ENCODE assay signal across 1 cellular context in the genomic region with DNA sequence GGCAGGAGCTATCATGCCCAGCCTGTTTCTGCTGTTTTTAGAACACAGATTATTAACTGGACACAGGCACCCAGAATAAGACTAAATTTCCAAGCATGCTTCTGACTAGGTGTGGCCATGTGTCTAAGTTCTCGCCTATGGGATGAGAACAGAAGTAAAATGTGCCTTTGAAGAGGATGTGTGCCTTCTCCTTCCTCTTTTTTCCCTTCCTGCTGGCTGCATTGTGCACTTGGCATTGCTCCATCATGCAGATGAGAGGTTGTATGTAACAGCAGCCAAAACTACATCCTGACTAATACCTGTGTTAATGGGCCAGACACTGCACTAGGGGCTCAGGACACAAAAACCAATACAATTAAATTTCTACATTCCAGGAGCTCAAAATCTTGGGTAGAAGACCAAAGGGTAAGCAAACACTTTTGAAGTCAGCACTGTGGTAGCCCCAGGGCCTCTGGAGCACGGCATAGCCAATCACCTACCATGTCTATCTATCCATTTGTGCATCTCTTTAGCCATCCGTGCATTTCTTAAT.
TF ChIP-seq lines count a peak whose summit lies in the region.

No MANE protein-coding gene starts in this region.

TF ChIP-seq in HepG2, 621 proteins besides CTCF, POLR2A, EP300 and RAD21 (continued from another document):
- TF ChIP-seq SKIL (CRISPR knock-in tag; IDR thresholded peaks at IDR 0.05; ENCODE audit: borderline replicate concordance): no peak
- TF ChIP-seq MAFF (IDR thresholded peaks at IDR 0.05; ENCODE audit: low read depth, low read length): no peak
- no peak for TF ChIP-seq ZNF121 (CRISPR knock-in tag; IDR thresholded peaks at IDR 0.05)
- TF ChIP-seq ZBTB7B (CRISPR knock-in tag; IDR thresholded peaks at IDR 0.05): 0 out of 2 replicates have a peak, but pooled peaks have one; percentile 30
- 0 out of 2 replicates have a peak, but pooled peaks have one; percentile 14 for TF ChIP-seq AKAP8 (CRISPR knock-in tag; IDR thresholded peaks at IDR 0.05)
- TF ChIP-seq ZNF891 (CRISPR knock-in tag; IDR thresholded peaks at IDR 0.05): no peak
- TF ChIP-seq FOXA1 (IDR thresholded peaks at IDR 0.05): no peak
- TF ChIP-seq FOXA1 (CRISPR knock-in tag; IDR thresholded peaks at IDR 0.05): no peak
- no peak for TF ChIP-seq SOX13 (IDR thresholded peaks at IDR 0.05)
- TF ChIP-seq SOX13 (CRISPR knock-in tag; conservative IDR thresholded peaks at IDR 0.05 in 1 of 2, IDR thresholded peaks at IDR 0.05 in 1 of 2): peak in 1 of 2 experiments; percentile 33; a peak in 1 of 4 replicates
- TF ChIP-seq LCORL (IDR thresholded peaks at IDR 0.05): 0 out of 2 replicates have a peak, but pooled peaks have one; percentile 28
- TF ChIP-seq LCORL (CRISPR knock-in tag; IDR thresholded peaks at IDR 0.05): peak; percentile 39; the same call in 1 of the 2 replicates
- no peak for TF ChIP-seq SNRNP70 (IDR thresholded peaks at IDR 0.05; ENCODE audit: low read depth, low read length)
- TF ChIP-seq, protein P1, sequence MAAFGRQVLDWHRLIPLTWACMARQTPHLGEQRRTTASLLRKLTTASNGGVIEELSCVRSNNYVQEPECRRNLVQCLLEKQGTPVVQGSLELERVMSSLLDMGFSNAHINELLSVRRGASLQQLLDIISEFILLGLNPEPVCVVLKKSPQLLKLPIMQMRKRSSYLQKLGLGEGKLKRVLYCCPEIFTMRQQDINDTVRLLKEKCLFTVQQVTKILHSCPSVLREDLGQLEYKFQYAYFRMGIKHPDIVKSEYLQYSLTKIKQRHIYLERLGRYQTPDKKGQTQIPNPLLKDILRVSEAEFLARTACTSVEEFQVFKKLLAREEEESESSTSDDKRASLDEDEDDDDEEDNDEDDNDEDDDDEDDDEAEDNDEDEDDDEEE (CRISPR knock-in tag; IDR thresholded peaks at IDR 0.05): no peak
- TF ChIP-seq, protein P2, sequence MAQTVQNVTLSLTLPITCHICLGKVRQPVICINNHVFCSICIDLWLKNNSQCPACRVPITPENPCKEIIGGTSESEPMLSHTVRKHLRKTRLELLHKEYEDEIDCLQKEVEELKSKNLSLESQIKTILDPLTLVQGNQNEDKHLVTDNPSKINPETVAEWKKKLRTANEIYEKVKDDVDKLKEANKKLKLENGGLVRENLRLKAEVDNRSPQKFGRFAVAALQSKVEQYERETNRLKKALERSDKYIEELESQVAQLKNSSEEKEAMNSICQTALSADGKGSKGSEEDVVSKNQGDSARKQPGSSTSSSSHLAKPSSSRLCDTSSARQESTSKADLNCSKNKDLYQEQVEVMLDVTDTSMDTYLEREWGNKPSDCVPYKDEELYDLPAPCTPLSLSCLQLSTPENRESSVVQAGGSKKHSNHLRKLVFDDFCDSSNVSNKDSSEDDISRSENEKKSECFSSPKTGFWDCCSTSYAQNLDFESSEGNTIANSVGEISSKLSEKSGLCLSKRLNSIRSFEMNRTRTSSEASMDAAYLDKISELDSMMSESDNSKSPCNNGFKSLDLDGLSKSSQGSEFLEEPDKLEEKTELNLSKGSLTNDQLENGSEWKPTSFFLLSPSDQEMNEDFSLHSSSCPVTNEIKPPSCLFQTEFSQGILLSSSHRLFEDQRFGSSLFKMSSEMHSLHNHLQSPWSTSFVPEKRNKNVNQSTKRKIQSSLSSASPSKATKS (CRISPR knock-in tag; IDR thresholded peaks at IDR 0.05): no peak
- TF ChIP-seq ZNF781 (CRISPR knock-in tag; IDR thresholded peaks at IDR 0.05; ENCODE audit: borderline replicate concordance, not compliant biosample characterization): no peak
- TF ChIP-seq, protein P3, sequence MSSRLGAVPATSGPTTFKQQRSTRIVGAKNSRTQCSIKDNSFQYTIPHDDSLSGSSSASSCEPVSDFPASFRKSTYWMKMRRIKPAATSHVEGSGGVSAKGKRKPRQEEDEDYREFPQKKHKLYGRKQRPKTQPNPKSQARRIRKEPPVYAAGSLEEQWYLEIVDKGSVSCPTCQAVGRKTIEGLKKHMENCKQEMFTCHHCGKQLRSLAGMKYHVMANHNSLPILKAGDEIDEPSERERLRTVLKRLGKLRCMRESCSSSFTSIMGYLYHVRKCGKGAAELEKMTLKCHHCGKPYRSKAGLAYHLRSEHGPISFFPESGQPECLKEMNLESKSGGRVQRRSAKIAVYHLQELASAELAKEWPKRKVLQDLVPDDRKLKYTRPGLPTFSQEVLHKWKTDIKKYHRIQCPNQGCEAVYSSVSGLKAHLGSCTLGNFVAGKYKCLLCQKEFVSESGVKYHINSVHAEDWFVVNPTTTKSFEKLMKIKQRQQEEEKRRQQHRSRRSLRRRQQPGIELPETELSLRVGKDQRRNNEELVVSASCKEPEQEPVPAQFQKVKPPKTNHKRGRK (CRISPR knock-in tag; IDR thresholded peaks at IDR 0.05): no peak
- TF ChIP-seq, protein P4, sequence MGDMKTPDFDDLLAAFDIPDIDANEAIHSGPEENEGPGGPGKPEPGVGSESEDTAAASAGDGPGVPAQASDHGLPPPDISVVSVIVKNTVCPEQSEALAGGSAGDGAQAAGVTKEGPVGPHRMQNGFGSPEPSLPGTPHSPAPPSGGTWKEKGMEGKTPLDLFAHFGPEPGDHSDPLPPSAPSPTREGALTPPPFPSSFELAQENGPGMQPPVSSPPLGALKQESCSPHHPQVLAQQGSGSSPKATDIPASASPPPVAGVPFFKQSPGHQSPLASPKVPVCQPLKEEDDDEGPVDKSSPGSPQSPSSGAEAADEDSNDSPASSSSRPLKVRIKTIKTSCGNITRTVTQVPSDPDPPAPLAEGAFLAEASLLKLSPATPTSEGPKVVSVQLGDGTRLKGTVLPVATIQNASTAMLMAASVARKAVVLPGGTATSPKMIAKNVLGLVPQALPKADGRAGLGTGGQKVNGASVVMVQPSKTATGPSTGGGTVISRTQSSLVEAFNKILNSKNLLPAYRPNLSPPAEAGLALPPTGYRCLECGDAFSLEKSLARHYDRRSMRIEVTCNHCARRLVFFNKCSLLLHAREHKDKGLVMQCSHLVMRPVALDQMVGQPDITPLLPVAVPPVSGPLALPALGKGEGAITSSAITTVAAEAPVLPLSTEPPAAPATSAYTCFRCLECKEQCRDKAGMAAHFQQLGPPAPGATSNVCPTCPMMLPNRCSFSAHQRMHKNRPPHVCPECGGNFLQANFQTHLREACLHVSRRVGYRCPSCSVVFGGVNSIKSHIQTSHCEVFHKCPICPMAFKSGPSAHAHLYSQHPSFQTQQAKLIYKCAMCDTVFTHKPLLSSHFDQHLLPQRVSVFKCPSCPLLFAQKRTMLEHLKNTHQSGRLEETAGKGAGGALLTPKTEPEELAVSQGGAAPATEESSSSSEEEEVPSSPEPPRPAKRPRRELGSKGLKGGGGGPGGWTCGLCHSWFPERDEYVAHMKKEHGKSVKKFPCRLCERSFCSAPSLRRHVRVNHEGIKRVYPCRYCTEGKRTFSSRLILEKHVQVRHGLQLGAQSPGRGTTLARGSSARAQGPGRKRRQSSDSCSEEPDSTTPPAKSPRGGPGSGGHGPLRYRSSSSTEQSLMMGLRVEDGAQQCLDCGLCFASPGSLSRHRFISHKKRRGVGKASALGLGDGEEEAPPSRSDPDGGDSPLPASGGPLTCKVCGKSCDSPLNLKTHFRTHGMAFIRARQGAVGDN (CRISPR knock-in tag; IDR thresholded peaks at IDR 0.05): no peak
- no peak for TF ChIP-seq SP4 (CRISPR knock-in tag; IDR thresholded peaks at IDR 0.05)
- TF ChIP-seq ZNF136 (CRISPR knock-in tag; IDR thresholded peaks at IDR 0.05; ENCODE audit: low read depth): no peak
- TF ChIP-seq SAP130 (CRISPR knock-in tag; IDR thresholded peaks at IDR 0.05; ENCODE audit: low read depth): 0 out of 2 replicates have a peak, but pooled peaks have one; percentile 18
- no peak for TF ChIP-seq FLYWCH1 (CRISPR knock-in tag; IDR thresholded peaks at IDR 0.05)
- TF ChIP-seq, protein P5, sequence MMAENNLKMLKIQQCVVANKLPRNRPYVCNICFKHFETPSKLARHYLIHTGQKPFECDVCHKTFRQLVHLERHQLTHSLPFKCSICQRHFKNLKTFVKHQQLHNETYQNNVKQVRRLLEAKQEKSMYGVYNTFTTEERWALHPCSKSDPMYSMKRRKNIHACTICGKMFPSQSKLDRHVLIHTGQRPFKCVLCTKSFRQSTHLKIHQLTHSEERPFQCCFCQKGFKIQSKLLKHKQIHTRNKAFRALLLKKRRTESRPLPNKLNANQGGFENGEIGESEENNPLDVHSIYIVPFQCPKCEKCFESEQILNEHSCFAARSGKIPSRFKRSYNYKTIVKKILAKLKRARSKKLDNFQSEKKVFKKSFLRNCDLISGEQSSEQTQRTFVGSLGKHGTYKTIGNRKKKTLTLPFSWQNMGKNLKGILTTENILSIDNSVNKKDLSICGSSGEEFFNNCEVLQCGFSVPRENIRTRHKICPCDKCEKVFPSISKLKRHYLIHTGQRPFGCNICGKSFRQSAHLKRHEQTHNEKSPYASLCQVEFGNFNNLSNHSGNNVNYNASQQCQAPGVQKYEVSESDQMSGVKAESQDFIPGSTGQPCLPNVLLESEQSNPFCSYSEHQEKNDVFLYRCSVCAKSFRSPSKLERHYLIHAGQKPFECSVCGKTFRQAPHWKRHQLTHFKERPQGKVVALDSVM (CRISPR knock-in tag; IDR thresholded peaks at IDR 0.05): peak; percentile 52; the same call in 1 of the 2 replicates
- no peak for TF ChIP-seq ZNF205 (CRISPR knock-in tag; IDR thresholded peaks at IDR 0.05)
- TF ChIP-seq NPAS2 (CRISPR knock-in tag; IDR thresholded peaks at IDR 0.05; ENCODE audit: borderline replicate concordance): no peak
- TF ChIP-seq ATF7 (IDR thresholded peaks at IDR 0.05): no peak
- TF ChIP-seq ATF7 (CRISPR knock-in tag; IDR thresholded peaks at IDR 0.05): no peak
- TF ChIP-seq, protein P6, sequence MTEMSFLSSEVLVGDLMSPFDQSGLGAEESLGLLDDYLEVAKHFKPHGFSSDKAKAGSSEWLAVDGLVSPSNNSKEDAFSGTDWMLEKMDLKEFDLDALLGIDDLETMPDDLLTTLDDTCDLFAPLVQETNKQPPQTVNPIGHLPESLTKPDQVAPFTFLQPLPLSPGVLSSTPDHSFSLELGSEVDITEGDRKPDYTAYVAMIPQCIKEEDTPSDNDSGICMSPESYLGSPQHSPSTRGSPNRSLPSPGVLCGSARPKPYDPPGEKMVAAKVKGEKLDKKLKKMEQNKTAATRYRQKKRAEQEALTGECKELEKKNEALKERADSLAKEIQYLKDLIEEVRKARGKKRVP (CRISPR knock-in tag; IDR thresholded peaks at IDR 0.05): no peak
- 0 out of 2 replicates have a peak, but pooled peaks have one; percentile 31 for TF ChIP-seq ZNF292 (CRISPR knock-in tag; IDR thresholded peaks at IDR 0.05; ENCODE audit: borderline replicate concordance, low read depth)
- no peak for TF ChIP-seq ZNF224 (CRISPR knock-in tag; IDR thresholded peaks at IDR 0.05)
- TF ChIP-seq ZFP36L1 (CRISPR knock-in tag; IDR thresholded peaks at IDR 0.05): no peak
- TF ChIP-seq WIZ (CRISPR knock-in tag; IDR thresholded peaks at IDR 0.05): 0 out of 2 replicates have a peak, but pooled peaks have one; percentile 39
- peak; percentile 66 for TF ChIP-seq HNF4G (IDR thresholded peaks at IDR 0.05; ENCODE audit: borderline replicate concordance, low read depth, low read length)
- TF ChIP-seq HNF4G (CRISPR knock-in tag; IDR thresholded peaks at IDR 0.05; ENCODE audit: borderline replicate concordance, low read depth): no peak
- TF ChIP-seq ZNF780A (CRISPR knock-in tag; IDR thresholded peaks at IDR 0.05): no peak
- TF ChIP-seq ZNF660 (CRISPR knock-in tag; IDR thresholded peaks at IDR 0.05; ENCODE audit: borderline replicate concordance, low read depth): no peak
- no peak for TF ChIP-seq U2AF1 (optimal IDR thresholded peaks at IDR 0.05; ENCODE audit: low read depth, low read length)
- no peak for TF ChIP-seq ZMYM3 (CRISPR knock-in tag; IDR thresholded peaks at IDR 0.05)
- TF ChIP-seq, protein P7, sequence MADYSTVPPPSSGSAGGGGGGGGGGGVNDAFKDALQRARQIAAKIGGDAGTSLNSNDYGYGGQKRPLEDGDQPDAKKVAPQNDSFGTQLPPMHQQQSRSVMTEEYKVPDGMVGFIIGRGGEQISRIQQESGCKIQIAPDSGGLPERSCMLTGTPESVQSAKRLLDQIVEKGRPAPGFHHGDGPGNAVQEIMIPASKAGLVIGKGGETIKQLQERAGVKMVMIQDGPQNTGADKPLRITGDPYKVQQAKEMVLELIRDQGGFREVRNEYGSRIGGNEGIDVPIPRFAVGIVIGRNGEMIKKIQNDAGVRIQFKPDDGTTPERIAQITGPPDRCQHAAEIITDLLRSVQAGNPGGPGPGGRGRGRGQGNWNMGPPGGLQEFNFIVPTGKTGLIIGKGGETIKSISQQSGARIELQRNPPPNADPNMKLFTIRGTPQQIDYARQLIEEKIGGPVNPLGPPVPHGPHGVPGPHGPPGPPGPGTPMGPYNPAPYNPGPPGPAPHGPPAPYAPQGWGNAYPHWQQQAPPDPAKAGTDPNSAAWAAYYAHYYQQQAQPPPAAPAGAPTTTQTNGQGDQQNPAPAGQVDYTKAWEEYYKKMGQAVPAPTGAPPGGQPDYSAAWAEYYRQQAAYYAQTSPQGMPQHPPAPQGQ (CRISPR knock-in tag; IDR thresholded peaks at IDR 0.05; ENCODE audit: borderline replicate concordance): no peak
- TF ChIP-seq ZNF839 (CRISPR knock-in tag; IDR thresholded peaks at IDR 0.05; ENCODE audit: borderline replicate concordance): no peak
- no peak for TF ChIP-seq ZNF543 (CRISPR knock-in tag; IDR thresholded peaks at IDR 0.05)
- TF ChIP-seq ZNF10 (CRISPR knock-in tag; IDR thresholded peaks at IDR 0.05; ENCODE audit: borderline replicate concordance, low read depth): no peak
- no peak for TF ChIP-seq THRA (CRISPR knock-in tag; IDR thresholded peaks at IDR 0.05; ENCODE audit: borderline replicate concordance)
- no peak for TF ChIP-seq HNRNPK (IDR thresholded peaks at IDR 0.05; ENCODE audit: low read depth, low read length, poor library complexity, severe bottlenecking)
- peak; percentile 38; the same call in 1 of the 2 replicates for TF ChIP-seq TCF7 (IDR thresholded peaks at IDR 0.05; ENCODE audit: low read depth)
